In genomic region chr2:23532311-23533013, GRCh38 we compare ENCODE assay signal across 9 cellular contexts.
A peak's percentile ranks its signal among the peaks of the same experiment; 100 is the strongest.
DNase-seq lines count a peak whose midpoint lies in the region; ATAC-seq and TF ChIP-seq lines count a peak whose summit lies in the region.
"Had no signal": no experiment of that assay in that cellular context is flagged by ENCODE, and none has a peak within 500 bp of the region (broad histone marks: within the 10 kb centered on the region; RNA-seq: fewer than 3 reads in every experiment).

No MANE protein-coding gene starts in this region.

- H3K4me1 ChIP-seq in fibroblast of lung (ENCODE audit: control insufficient read depth, extremely low read depth, insufficient read depth, low read length) (no peaks in the 10 kb centered on the region), suprapubic skin (peaks cover 13% of the 10 kb centered on the region)

- H3K27ac ChIP-seq in fibroblast of lung (ENCODE audit: insufficient read depth, low read length) = no peak overlapping the region
- peak overlapping the region; percentile 41 for H3K27ac ChIP-seq in suprapubic skin

- WGBS in suprapubic skin = 59% methylated on average over 14 of the region's 18 CpGs

- no peaks in the 10 kb centered on the region for H3K79me2 ChIP-seq in fibroblast of lung (ENCODE audit: control insufficient read depth, insufficient read depth, low read length)

- no peak overlapping the region for H3K9ac ChIP-seq in fibroblast of lung (ENCODE audit: insufficient read depth, low read length)

- no peak overlapping the region for H2AFZ ChIP-seq in fibroblast of lung (ENCODE audit: low read length)

- peak overlapping the region; percentile 67 for H3K4me2 ChIP-seq in fibroblast of lung (ENCODE audit: extremely low read depth, insufficient read depth, low read length)

- H3K27me3 ChIP-seq in fibroblast of lung (ENCODE audit: control insufficient read depth, insufficient read depth, low read length) = no peaks in the 10 kb centered on the region
- H3K27me3 ChIP-seq in suprapubic skin = no peaks in the 10 kb centered on the region

- no peaks in the 10 kb centered on the region for H3K9me3 ChIP-seq in fibroblast of lung (ENCODE audit: control insufficient read depth, insufficient read depth, low read depth, low read length)
- H3K9me3 ChIP-seq in suprapubic skin = no peaks in the 10 kb centered on the region

- TF ChIP-seq EP300 in suprapubic skin (IDR thresholded peaks at IDR 0.05) = no peak

- no peak for TF ChIP-seq POLR2A in suprapubic skin (IDR thresholded peaks at IDR 0.05)

- peak; percentile 11 to 25 for DNase-seq in activated CD4-positive, alpha-beta T cell treated with anti-CD3 and anti-CD28 coated beads for 4 hours
- DNase-seq in fibroblast of lung (ENCODE audit: low read depth in 2 of 2) (no peak), suprapubic skin (ENCODE audit: low spot score in 2 of 2) (no peak), SW 1271 (lab: John Stamatoyannopoulos, UW) (no peak), middle frontal gyrus (ENCODE audit: extremely low spot score, low spot score) (no peak)

- TF ChIP-seq CTCF in fibroblast of lung (conservative IDR thresholded peaks at IDR 0.05 in 1 of 2, IDR thresholded peaks at IDR 0.05 in 1 of 2; ENCODE audit: low read depth in 1 of 2, low read length in 2 of 2) = no peak
- TF ChIP-seq CTCF in suprapubic skin (IDR thresholded peaks at IDR 0.05) = no peak

- H3K4me3 ChIP-seq in fibroblast of lung (replicated peaks in 1 of 4; ENCODE audit: control extremely low read depth in 1 of 4, insufficient read depth in 1 of 4, low read depth in 3 of 4, low read length in 4 of 4) = no peak overlapping the region
- H3K4me3 ChIP-seq in suprapubic skin = no peak overlapping the region
- H3K4me3 ChIP-seq: K562 had no signal

- ATAC-seq in GM18868 (IDR thresholded peaks at IDR 0.05; ENCODE audit: unreplicated experiment) = peak; percentile 85
- ATAC-seq in HG03064 (IDR thresholded peaks at IDR 0.05; ENCODE audit: low read depth, unreplicated experiment) = peak; percentile 80
- no peak for ATAC-seq in HG03457 (IDR thresholded peaks at IDR 0.05; ENCODE audit: unreplicated experiment)
- ATAC-seq: K562 had no signal

- H3K36me3 ChIP-seq in fibroblast of lung (ENCODE audit: control insufficient read depth, insufficient read depth, low read length) (no peaks in the 10 kb centered on the region), suprapubic skin (no peaks in the 10 kb centered on the region)

- no peaks in the 10 kb centered on the region for H4K20me1 ChIP-seq in fibroblast of lung (ENCODE audit: control insufficient read depth, extremely low read depth, insufficient read depth, low read length)

Comparison
In these comparisons a context has a peak if more than half of its experiments do, and no peak if none do; other contexts are left out.
1. DNase-seq: peak in activated CD4-positive, alpha-beta T cell treated with anti-CD3 and anti-CD28 coated beads for 4 hours (2 of 2); none in fibroblast of lung (0 of 2), suprapubic skin (0 of 2), SW 1271 (0 of 2) and middle frontal gyrus (single experiment).